8 cellular contexts compared by ENCODE assay signal in genomic region chr16:67109407-67110135, GRCh38. TPM values are rescaled to one million over a fixed set of nuclear protein-coding genes. Genes with fewer than 3 reads are reported as not detected.
DNase-seq lines count a peak whose midpoint lies in the region; ATAC-seq and TF ChIP-seq lines count a peak whose summit lies in the region.

TSS of gene PHAF1 (plus strand) at chr16:67109941. CDS start at chr16:67110176, 235 bp downstream.

- H3K36me3 ChIP-seq in Panc1 (ENCODE audit: control insufficient read depth, insufficient read depth, low read length) (no peaks in the 10 kb centered on the region; the same call in 1 of the 2 replicates), muscle layer of colon (ENCODE audit: insufficient read depth, low read length) (no peaks in the 10 kb centered on the region)

- H3K27me3 ChIP-seq in Panc1 (ENCODE audit: control insufficient read depth, insufficient read depth, low read length) (no peaks in the 10 kb centered on the region), muscle layer of colon (ENCODE audit: control insufficient read depth in 1 of 2, insufficient read depth in 2 of 2, low read length in 2 of 2) (no peaks in the 10 kb centered on the region)

- POLR2A ChIA-PET in Panc1 (lab: Charles Lee): no interaction called here

- TF ChIP-seq CTCF in Panc1 (IDR thresholded peaks at IDR 0.05): no peak

- DNase-seq in DMS53 (lab: John Stamatoyannopoulos, UW) (peak; percentile 92), KG1 (lab: John Stamatoyannopoulos, UW) (peak; percentile 64), Panc1 (ENCODE audit: low read depth, low spot score) (no peak)
- DNase-seq in activated T-cell treated with anti-CD3 and anti-CD28 coated beads, Interleukin-2, amount 50 U/mL, for 48 hours: peak; percentile 97 to 98
- DNase-seq in stimulated activated CD8-positive, alpha-beta memory T cell treated with anti-CD3 and anti-CD28 coated beads, Interleukin-7, amount 100 ng/mL, for 1 hour (ENCODE audit: low read depth in 2 of 2): peak; percentile 95 to 97

- in situ Hi-C loops in Panc1 (cut with HindIII; ENCODE audit: low pct_unique_long_range_greater_than_20kb, low sequenced_read_pairs): no loop called here

- ATAC-seq in GM21717 (IDR thresholded peaks at IDR 0.05; ENCODE audit: unreplicated experiment) (peak; percentile 86), Panc1 (peak; percentile 93), esophagus mucosa (peak; percentile 88)

- H3K4me3 ChIP-seq in Panc1 (ENCODE audit: low read depth in 2 of 2, low read length in 2 of 2): peak within 1 kb of the TSS; percentile 82 to 91
- H3K4me3 ChIP-seq in muscle layer of colon (ENCODE audit: low read depth in 1 of 2, low read length in 2 of 2): peak within 1 kb of the TSS; percentile 79 to 99

- peak within 1 kb of the TSS; percentile 75 for H3K9ac ChIP-seq in muscle layer of colon (ENCODE audit: low read length)

- H3K27ac ChIP-seq in Panc1 (ENCODE audit: low read length) (peak within 1 kb of the TSS; percentile 90), muscle layer of colon (ENCODE audit: low read depth, low read length) (peak within 1 kb of the TSS; percentile 83)

- H3K4me1 ChIP-seq in Panc1 (ENCODE audit: control insufficient read depth, insufficient read depth, low read length) (peaks cover 9% of the 10 kb centered on the region), muscle layer of colon (ENCODE audit: insufficient read depth, low read length) (peaks cover 12% of the 10 kb centered on the region)

- CTCF ChIA-PET in Panc1 (lab: Charles Lee): no interaction called here

- intact Hi-C loops in Panc1 (cut with micrococcal nuclease; ENCODE audit: unreplicated experiment): loop anchor here (5.0 to 10.0 kb wide), 2 partner anchors 92 to 135 kb away; no protein-coding TSS in a partner anchor

- H3K9me3 ChIP-seq in Panc1 (ENCODE audit: control insufficient read depth, insufficient read depth, low read depth, low read length) (no peaks in the 10 kb centered on the region), muscle layer of colon (ENCODE audit: low read length) (no peaks in the 10 kb centered on the region)

- no TSS peak for BruUV-seq in Panc1 (replicated peaks; lab: Mats Ljungman, UMichigan)

RNA-seq across cellular contexts. Expression of gene PHAF1, which starts in this region (rescaled TPM):
- 15.7 TPM for total RNA-seq in Panc1 (2021; ENCODE audit: unreplicated experiment)
- 17.6 TPM for polyA plus RNA-seq in Panc1 (2012; ENCODE audit: insufficient read length)
- total RNA-seq in esophagus mucosa: 12.1 TPM
